Comparison of ENCODE assay signal across 1 cellular context in genomic region chr2:179191110-179191509, GRCh38.
TF ChIP-seq lines count a peak whose summit lies in the region.

No MANE protein-coding gene starts in this region.

TF ChIP-seq in HepG2, 621 proteins besides CTCF, POLR2A, EP300 and RAD21 (continued from another document and continues in another):
- TF ChIP-seq ZNF343 (CRISPR knock-in tag; IDR thresholded peaks at IDR 0.05) (no peak), THRA (CRISPR knock-in tag; IDR thresholded peaks at IDR 0.05; ENCODE audit: borderline replicate concordance) (no peak), CREB3 (CRISPR knock-in tag; IDR thresholded peaks at IDR 0.05) (no peak), CREBL2 (CRISPR knock-in tag; IDR thresholded peaks at IDR 0.05; ENCODE audit: borderline replicate concordance) (no peak), WIZ (CRISPR knock-in tag; IDR thresholded peaks at IDR 0.05) (no peak), THAP11 (CRISPR knock-in tag; IDR thresholded peaks at IDR 0.05) (no peak), PAF1 (CRISPR knock-in tag; IDR thresholded peaks at IDR 0.05) (no peak), ZNF720 (CRISPR knock-in tag; IDR thresholded peaks at IDR 0.05) (no peak), PLSCR1 (CRISPR knock-in tag; IDR thresholded peaks at IDR 0.05; ENCODE audit: borderline replicate concordance) (no peak), PHF5A (CRISPR knock-in tag; IDR thresholded peaks at IDR 0.05; ENCODE audit: low read depth, unreplicated experiment) (peak; percentile 33), ATF3 (CRISPR knock-in tag; IDR thresholded peaks at IDR 0.05) (no peak), RCOR2 (CRISPR knock-in tag; IDR thresholded peaks at IDR 0.05) (peak; percentile 88; the same call in 1 of the 2 replicates), NFYC (CRISPR knock-in tag; IDR thresholded peaks at IDR 0.05) (no peak), NFIB (CRISPR knock-in tag; IDR thresholded peaks at IDR 0.05; ENCODE audit: borderline replicate concordance) (no peak), NFRKB (IDR thresholded peaks at IDR 0.05) (no peak), SOX6 (IDR thresholded peaks at IDR 0.05) (no peak), SOX6 (CRISPR knock-in tag; IDR thresholded peaks at IDR 0.05) (peak; percentile 45; the same call in 1 of the 2 replicates), ZNF160 (CRISPR knock-in tag; IDR thresholded peaks at IDR 0.05) (no peak), TEAD3 (CRISPR knock-in tag; optimal IDR thresholded peaks at IDR 0.05; ENCODE audit: borderline replicate concordance) (peak; percentile 30), RARA (CRISPR knock-in tag; IDR thresholded peaks at IDR 0.05) (peak; percentile 21; the same call in 1 of the 2 replicates), NR2F6 (IDR thresholded peaks at IDR 0.05) (no peak; the same call in 1 of the 2 replicates), NR2F6 (CRISPR knock-in tag; IDR thresholded peaks at IDR 0.05) (peak; percentile 61), CHD4 (IDR thresholded peaks at IDR 0.05; ENCODE audit: borderline replicate concordance, low read length) (no peak), ARID5B (CRISPR knock-in tag; IDR thresholded peaks at IDR 0.05) (peak; percentile 59), FOSL2 (CRISPR knock-in tag; IDR thresholded peaks at IDR 0.05) (0 out of 2 replicates have a peak, but pooled peaks have one; percentile 32), GZF1 (CRISPR knock-in tag; IDR thresholded peaks at IDR 0.05) (no peak), MED1 (CRISPR knock-in tag; IDR thresholded peaks at IDR 0.05) (0 out of 2 replicates have a peak, but pooled peaks have one; percentile 13), ZNF276 (CRISPR knock-in tag; IDR thresholded peaks at IDR 0.05; ENCODE audit: low read depth) (no peak), ESRRA (CRISPR knock-in tag; IDR thresholded peaks at IDR 0.05; ENCODE audit: low read depth) (no peak), HMGXB3 (CRISPR knock-in tag; IDR thresholded peaks at IDR 0.05; ENCODE audit: borderline replicate concordance) (0 out of 2 replicates have a peak, but pooled peaks have one; percentile 36), TMF1 (CRISPR knock-in tag; IDR thresholded peaks at IDR 0.05; ENCODE audit: low read depth) (no peak), ZBTB43 (CRISPR knock-in tag; conservative IDR thresholded peaks at IDR 0.05) (no peak), MBD4 (IDR thresholded peaks at IDR 0.05; ENCODE audit: borderline replicate concordance, low read length) (0 out of 2 replicates have a peak, but pooled peaks have one; percentile 33), ZNF562 (CRISPR knock-in tag; IDR thresholded peaks at IDR 0.05; ENCODE audit: borderline replicate concordance) (no peak), MAFG (CRISPR knock-in tag; IDR thresholded peaks at IDR 0.05) (no peak), SKIL (CRISPR knock-in tag; IDR thresholded peaks at IDR 0.05; ENCODE audit: borderline replicate concordance) (no peak), SRSF9 (IDR thresholded peaks at IDR 0.05; ENCODE audit: borderline replicate concordance, insufficient read depth, low read depth, low read length, poor library complexity, severe bottlenecking) (no peak), PTBP1 (IDR thresholded peaks at IDR 0.05; ENCODE audit: low read depth, low read length, poor library complexity, severe bottlenecking) (no peak), SMAD3 (CRISPR knock-in tag; IDR thresholded peaks at IDR 0.05) (peak; percentile 79; the same call in 1 of the 2 replicates), NCOR1 (IDR thresholded peaks at IDR 0.05; ENCODE audit: borderline replicate concordance, low read length) (no peak), CSRNP2 (CRISPR knock-in tag; conservative IDR thresholded peaks at IDR 0.05; ENCODE audit: low read depth) (no peak)
